In the genomic region with DNA sequence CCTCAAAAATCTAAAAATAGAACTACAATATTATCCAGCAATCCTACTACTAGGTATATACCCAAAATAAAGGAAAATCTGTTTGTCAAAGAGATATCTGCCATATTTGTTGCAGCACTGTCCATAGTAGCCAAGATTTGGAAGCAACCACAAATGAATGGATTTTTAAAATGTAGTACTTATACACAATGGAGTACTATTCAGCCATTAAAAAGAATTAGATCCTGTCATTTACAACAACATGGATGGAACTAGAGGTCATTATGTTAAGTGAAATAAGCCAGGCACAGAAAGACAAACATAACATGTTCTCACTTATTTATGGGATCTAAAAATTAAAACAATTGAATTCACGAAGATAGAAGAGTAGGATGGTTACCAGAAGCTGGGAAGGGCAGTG, we compare ENCODE assay signal across 20 cellular contexts.
DNase-seq lines count a peak whose midpoint lies in the region; ATAC-seq, FAIRE-seq and TF ChIP-seq lines count a peak whose summit lies in the region.
"Had no signal": no experiment of that assay in that cellular context is flagged by ENCODE, and none has a peak within 500 bp of the region (broad histone marks: within the 10 kb centered on the region; RNA-seq: fewer than 3 reads in every experiment).

No MANE protein-coding gene starts in this region.

- H3K27me3 Mint-ChIP-seq in astrocyte (ENCODE audit: low read depth, unreplicated experiment) = no peaks in the 10 kb centered on the region

- no peak overlapping the region for H3K9ac ChIP-seq in astrocyte (ENCODE audit: low read length)
- H3K9ac ChIP-seq: BLaER1 treated with 17β-estradiol and CSF1 and Interleukin-3, amounts not matched to agents 10 nM and 100 nM had no signal

- H3K27ac ChIP-seq in HEK293 (ENCODE audit: extremely low read depth, low read depth, low read length) = no peak overlapping the region
- H3K27ac ChIP-seq in astrocyte (ENCODE audit: low read depth, low read length) = no peak overlapping the region
- H3K27ac ChIP-seq: A549; BLaER1 treated with 17β-estradiol and CSF1 and Interleukin-3, amounts not matched to agents 10 nM and 100 nM; C4-2B had no signal

- no peaks in the 10 kb centered on the region; the same call in 1 of the 2 replicates for H3K4me1 ChIP-seq in HEK293 (ENCODE audit: control insufficient read depth, insufficient read depth, low read length)
- H3K4me1 ChIP-seq in astrocyte (ENCODE audit: insufficient read depth, low read length) = no peaks in the 10 kb centered on the region
- H3K4me1 ChIP-seq: A549 had no signal

- H3K4me3 ChIP-seq in HEK293 (ENCODE audit: low read depth, low read length) (no peak overlapping the region), astrocyte (ENCODE audit: insufficient read depth, low read depth, low read length) (no peak overlapping the region)
- H3K4me3 ChIP-seq: A549; BLaER1 treated with 17β-estradiol and CSF1 and Interleukin-3, amounts not matched to agents 10 nM and 100 nM had no signal

- H3K36me3 Mint-ChIP-seq in astrocyte (ENCODE audit: low read depth, unreplicated experiment) = peaks cover 2% of the 10 kb centered on the region
- H3K36me3 Mint-ChIP-seq: CD8-positive, alpha-beta T cell had no signal

- no peaks in the 10 kb centered on the region for H3K4me1 Mint-ChIP-seq in astrocyte (ENCODE audit: low read depth, unreplicated experiment)
- H3K4me1 Mint-ChIP-seq: B cell had no signal

- H3K9me3 ChIP-seq in HEK293 (ENCODE audit: control insufficient read depth, insufficient read depth, low read depth, low read length) (no peaks in the 10 kb centered on the region), astrocyte (ENCODE audit: insufficient read depth, low read depth, low read length) (no peaks in the 10 kb centered on the region)
- H3K9me3 ChIP-seq: A549, Caco-2 had no signal

- no peak for ATAC-seq in HG03139 (IDR thresholded peaks at IDR 0.05; ENCODE audit: unreplicated experiment)
- ATAC-seq: A549; CD8-positive, alpha-beta T cell had no signal

- H3K27me3 ChIP-seq in astrocyte (ENCODE audit: insufficient read depth, low read length) = no peaks in the 10 kb centered on the region
- H3K27me3 ChIP-seq: BLaER1 treated with 17β-estradiol and CSF1 and Interleukin-3, amounts not matched to agents 10 nM and 100 nM had no signal

- peaks cover 5% of the 10 kb centered on the region for H3K79me2 ChIP-seq in astrocyte (ENCODE audit: insufficient read depth, low read length)

- no peaks in the 10 kb centered on the region for H3K9me3 Mint-ChIP-seq in astrocyte (ENCODE audit: unreplicated experiment)
- H3K9me3 Mint-ChIP-seq: CD4-positive, alpha-beta T cell; CD8-positive, alpha-beta T cell had no signal

- POLR2A ChIA-PET in HEK293 (lab: Yijun Ruan, JAX) = no interaction called here

- peak; percentile 20 for FAIRE-seq in astrocyte (lab: Jason Lieb, UNC)
- FAIRE-seq: A549, D721Med, G401.6, GM18507 had no signal

- CTCF ChIA-PET in HEK293 (lab: Yijun Ruan, JAX) = interaction anchor here (0.7 kb wide), 1 partner anchor 53 kb away, joined by 3 read pairs; no protein-coding TSS in a partner anchor

- no peak overlapping the region for H2AFZ ChIP-seq in astrocyte (ENCODE audit: low read depth, low read length)

- H3K4me3 Mint-ChIP-seq in astrocyte (ENCODE audit: unreplicated experiment) = no peak overlapping the region
- H3K4me3 Mint-ChIP-seq: B cell; CD4-positive, alpha-beta T cell; CD8-positive, alpha-beta T cell had no signal

- H3K27ac Mint-ChIP-seq in astrocyte (ENCODE audit: unreplicated experiment) = no peak overlapping the region
- H3K27ac Mint-ChIP-seq: B cell; CD4-positive, alpha-beta T cell; CD8-positive, alpha-beta T cell had no signal

- TF ChIP-seq CTCF in HEK293 (tag by site-specific recombination; IDR thresholded peaks at IDR 0.05) = no peak
- TF ChIP-seq CTCF in astrocyte (IDR thresholded peaks at IDR 0.05; ENCODE audit: insufficient read depth, low read depth, low read length) = no peak

- H3K36me3 ChIP-seq in HEK293 (ENCODE audit: control insufficient read depth in 2 of 2, insufficient read depth in 1 of 2, low read length in 2 of 2) (no peaks in the 10 kb centered on the region), astrocyte (ENCODE audit: insufficient read depth, low read length) (no peaks in the 10 kb centered on the region)
- H3K36me3 ChIP-seq: BLaER1 treated with 17β-estradiol and CSF1 and Interleukin-3, amounts not matched to agents 10 nM and 100 nM had no signal

- no peak for DNase-seq in astrocyte (ENCODE audit: low read depth)
- DNase-seq in NCI-H146 (lab: John Stamatoyannopoulos, UW) = no peak
- DNase-seq in inferior parietal cortex (ENCODE audit: extremely low spot score) = no peak
- DNase-seq: 8988T; AML-193; Caco-2; Calu3; CD4-positive, alpha-beta T cell; CD8-positive, alpha-beta T cell; DMS79 treated with DMSO at 0.1 percent for 48 hours; GF-D8 had no signal

- H3K4me2 ChIP-seq in astrocyte (ENCODE audit: low read length) = no peak overlapping the region
- H3K4me2 ChIP-seq: A549; BLaER1 treated with 17β-estradiol and CSF1 and Interleukin-3, amounts not matched to agents 10 nM and 100 nM had no signal

- peaks cover 3% of the 10 kb centered on the region for H4K20me1 ChIP-seq in astrocyte (ENCODE audit: insufficient read depth, low read length)
- H4K20me1 ChIP-seq: BLaER1 treated with 17β-estradiol and CSF1 and Interleukin-3, amounts not matched to agents 10 nM and 100 nM had no signal

TF ChIP-seq in HEK293, 187 proteins besides CTCF, POLR2A, EP300 and RAD21:
- TF ChIP-seq ZNF121 (tag by site-specific recombination; IDR thresholded peaks at IDR 0.05) = no peak
- TF ChIP-seq ZNF146 (tag by site-specific recombination; IDR thresholded peaks at IDR 0.05) = peak; percentile 73
